In genomic region chr13:99083976-99084375, GRCh38 we compare ENCODE assay signal across 12 cellular contexts.
A peak's percentile ranks its signal among the peaks of the same experiment; 100 is the strongest.
DNase-seq lines count a peak whose midpoint lies in the region; ATAC-seq and TF ChIP-seq lines count a peak whose summit lies in the region.
"Had no signal": no experiment of that assay in that cellular context is flagged by ENCODE, and none has a peak within 500 bp of the region (broad histone marks: within the 10 kb centered on the region; RNA-seq: fewer than 3 reads in every experiment).

No MANE protein-coding gene starts in this region.

- H3K79me2 ChIP-seq in H9 (ENCODE audit: insufficient read depth, low read length) = no peaks in the 10 kb centered on the region

- H3K36me3 Mint-ChIP-seq in central memory CD8-positive, alpha-beta T cell (ENCODE audit: insufficient read depth) = peaks cover 23% of the 10 kb centered on the region
- H3K36me3 Mint-ChIP-seq in progenitor cell of endocrine pancreas (ENCODE audit: insufficient read depth) (no peaks in the 10 kb centered on the region), H9 (ENCODE audit: insufficient read depth in 1 of 3, low read depth in 3 of 3) (no peaks in the 10 kb centered on the region)

- H3K27ac ChIP-seq in H9 (ENCODE audit: insufficient read length, low read depth, low read length) = no peak overlapping the region

- no peak overlapping the region for H3K4ac ChIP-seq in H9 (ENCODE audit: low read depth, low read length)

- H2BK5ac ChIP-seq in H9 (ENCODE audit: insufficient read length, low read length) = no peak overlapping the region

- no peak overlapping the region for H4K8ac ChIP-seq in H9 (replicated peaks; ENCODE audit: insufficient read length, low read depth, low read length)

- no peak overlapping the region for H3K56ac ChIP-seq in H9 (ENCODE audit: insufficient read length, low read depth, low read length)

- H2BK120ac ChIP-seq in H9 (ENCODE audit: low read depth, low read length, poor library complexity, severe bottlenecking) = no peak overlapping the region

- no peaks in the 10 kb centered on the region for H3K79me1 ChIP-seq in H9 (ENCODE audit: insufficient read depth, low read depth, low read length, poor library complexity, severe bottlenecking)

- no peak overlapping the region for H2BK12ac ChIP-seq in H9 (ENCODE audit: insufficient read length, low read depth, low read length)

- H2AFZ ChIP-seq in H9 (ENCODE audit: low read length) = no peak overlapping the region

- no peak overlapping the region for H3K9ac ChIP-seq in H9 (ENCODE audit: extremely low read depth, insufficient read length, low read length)

- no peak overlapping the region for H3K18ac ChIP-seq in H9 (ENCODE audit: insufficient read length, low read depth, low read length)

- no peak for ATAC-seq in central memory CD8-positive, alpha-beta T cell (replicated peaks; ENCODE audit: extremely low read depth, poor library complexity, severe bottlenecking)
- ATAC-seq: esophagus mucosa had no signal

- WGBS in H9 (ENCODE audit: extremely low coverage, insufficient read length, low lambda C conversion rate) = no CpG with 5 or more reads among the region's 2 CpGs

- H4K91ac ChIP-seq in H9 (ENCODE audit: insufficient read length, low read depth, low read length) = no peak overlapping the region

- H4K20me1 ChIP-seq in H9 (ENCODE audit: control insufficient read depth, insufficient read depth, insufficient read length) = no peaks in the 10 kb centered on the region

- H2AK5ac ChIP-seq in H9 (ENCODE audit: insufficient read length, low read length) = no peak overlapping the region

- peaks cover 26% of the 10 kb centered on the region for H3K23me2 ChIP-seq in H9 (ENCODE audit: insufficient read length, low read depth, low read length, poor library complexity, severe bottlenecking)

- no peak overlapping the region for H3T11ph ChIP-seq in H9 (ENCODE audit: low read length)

- peak overlapping the region; percentile 75 for H3K4me3 Mint-ChIP-seq in central memory CD8-positive, alpha-beta T cell
- H3K4me3 Mint-ChIP-seq in progenitor cell of endocrine pancreas (ENCODE audit: low read depth) (peak overlapping the region; percentile 3), H9 (no peak overlapping the region)

- H3K9me3 ChIP-seq in H9 (ENCODE audit: control insufficient read depth, low read depth, low read length) = no peaks in the 10 kb centered on the region

- H4K5ac ChIP-seq in H9 (ENCODE audit: insufficient read length, low read depth, low read length) = no peak overlapping the region

- no peak overlapping the region for H2BK15ac ChIP-seq in H9 (ENCODE audit: low read depth, low read length)

- no peak for TF ChIP-seq CTCF in progenitor cell of endocrine pancreas (IDR thresholded peaks at IDR 0.05; ENCODE audit: unreplicated experiment)
- no peak for TF ChIP-seq CTCF in H9 (conservative IDR thresholded peaks at IDR 0.05)

- H3K27ac Mint-ChIP-seq in central memory CD8-positive, alpha-beta T cell (ENCODE audit: low read depth) = peak overlapping the region; percentile 20
- H3K27ac Mint-ChIP-seq in progenitor cell of endocrine pancreas = no peak overlapping the region
- no peak overlapping the region for H3K27ac Mint-ChIP-seq in H9

- H3K4me2 ChIP-seq in H9 (ENCODE audit: insufficient read depth, insufficient read length, low read length) = no peak overlapping the region

- peaks cover 41% of the 10 kb centered on the region for H3K4me1 Mint-ChIP-seq in central memory CD8-positive, alpha-beta T cell
- H3K4me1 Mint-ChIP-seq in progenitor cell of endocrine pancreas (ENCODE audit: low read depth) = peaks cover 10% of the 10 kb centered on the region
- H3K4me1 Mint-ChIP-seq in H9 = peaks cover 17 to 22% of the 10 kb centered on the region in 2 experiments

- H3K23ac ChIP-seq in H9 (ENCODE audit: insufficient read length, low read depth, low read length) = no peak overlapping the region

- peak; percentile 4 for DNase-seq in activated CD4-positive, alpha-beta T cell treated with anti-CD3 and anti-CD28 coated beads, Interleukin-2, amount 50 U/mL, for 1 hour
- DNase-seq in activated CD4-positive, alpha-beta T cell treated with anti-CD3 and anti-CD28 coated beads for 1 hour = no peak
- DNase-seq in NCI-H2029 treated with DMSO at 0.1 percent for 48 hours (lab: John Stamatoyannopoulos, UW) (peak; percentile 46), progenitor cell of endocrine pancreas (ENCODE audit: low spot score, unreplicated experiment) (no peak), H9 (no peak), iPS-NIHi7 (ENCODE audit: extremely low spot score) (no peak), NCI-H526 (lab: John Stamatoyannopoulos, UW) (no peak)
- no peak for DNase-seq in central memory CD8-positive, alpha-beta T cell (ENCODE audit: low spot score in 2 of 2)
- DNase-seq: midbrain, NCI-H1092, SW 1271 had no signal

- H3K4me1 ChIP-seq in H9 (ENCODE audit: insufficient read depth, low read length) = peaks cover 2% of the 10 kb centered on the region; the same call in 1 of the 2 replicates

- H3K27me3 Mint-ChIP-seq in central memory CD8-positive, alpha-beta T cell = no peaks in the 10 kb centered on the region
- peaks cover 26% of the 10 kb centered on the region for H3K27me3 Mint-ChIP-seq in progenitor cell of endocrine pancreas
- peaks cover 24% of the 10 kb centered on the region for H3K27me3 Mint-ChIP-seq in H9 (ENCODE audit: low read depth)

- no peaks in the 10 kb centered on the region for H3K9me3 Mint-ChIP-seq in central memory CD8-positive, alpha-beta T cell
- no peaks in the 10 kb centered on the region for H3K9me3 Mint-ChIP-seq in progenitor cell of endocrine pancreas (ENCODE audit: low read depth)
- no peaks in the 10 kb centered on the region for H3K9me3 Mint-ChIP-seq in H9

- H3K14ac ChIP-seq in H9 (ENCODE audit: insufficient read depth, low read length) = no peak overlapping the region

- H2BK20ac ChIP-seq in H9 (ENCODE audit: low read depth, low read length, poor library complexity, severe bottlenecking) = no peak overlapping the region

- peaks cover 7% of the 10 kb centered on the region; the same call in 1 of the 2 replicates for H3K27me3 ChIP-seq in H9 (ENCODE audit: insufficient read depth, low read length)

Comparison
In these comparisons a context has a peak if more than half of its experiments do, and no peak if none do; other contexts are left out.
1. DNase-seq: peak in activated CD4-positive, alpha-beta T cell treated with anti-CD3 and anti-CD28 coated beads, Interleukin-2, amount 50 U/mL, for 1 hour (single experiment) and NCI-H2029 treated with DMSO at 0.1 percent for 48 hours (single experiment); none in activated CD4-positive, alpha-beta T cell treated with anti-CD3 and anti-CD28 coated beads for 1 hour (single experiment), central memory CD8-positive, alpha-beta T cell (0 of 2), progenitor cell of endocrine pancreas (single experiment), H9 (single experiment), iPS-NIHi7 (single experiment) and NCI-H526 (0 of 2).
2. H3K4me3 Mint-ChIP-seq: peak in central memory CD8-positive, alpha-beta T cell (single experiment) and progenitor cell of endocrine pancreas (single experiment); none in H9 (0 of 2).